8 cellular contexts compared by ENCODE assay signal in genomic region chr16:11256657-11257130, GRCh38. TPM values are rescaled to one million over a fixed set of nuclear protein-coding genes. Genes with fewer than 3 reads are reported as not detected.
DNase-seq lines count a peak whose midpoint lies in the region; TF ChIP-seq lines count a peak whose summit lies in the region.

No MANE protein-coding gene starts in this region.

- no peaks in the 10 kb centered on the region for H4K20me1 ChIP-seq in neural cell (ENCODE audit: insufficient read depth)

- TF ChIP-seq EP300 in neural cell (conservative IDR thresholded peaks at IDR 0.05; ENCODE audit: poor library complexity, severe bottlenecking): no peak

- no peaks in the 10 kb centered on the region for H3K79me2 ChIP-seq in neural cell (replicated peaks; ENCODE audit: insufficient read depth, low read length)

- peak overlapping the region; percentile 53 for H3K9ac ChIP-seq in neural cell (ENCODE audit: low read length)

- H3K9me3 ChIP-seq in neural cell (ENCODE audit: low read length): no peaks in the 10 kb centered on the region
- H3K9me3 ChIP-seq in vagina: no peaks in the 10 kb centered on the region

- no peaks in the 10 kb centered on the region for H3K9me3 Mint-ChIP-seq in IgD-negative memory B cell

- H3K9me2 ChIP-seq in neural cell (ENCODE audit: insufficient read depth, low read length): no peaks in the 10 kb centered on the region

- no peaks in the 10 kb centered on the region for H3K36me3 ChIP-seq in neural cell (ENCODE audit: insufficient read depth, low read length)
- no peaks in the 10 kb centered on the region for H3K36me3 ChIP-seq in vagina

- peaks cover 54% of the 10 kb centered on the region for H3K4me1 ChIP-seq in vagina

- H3K27me3 ChIP-seq in neural cell (ENCODE audit: insufficient read depth, low read depth, low read length): peaks cover 39% of the 10 kb centered on the region
- no peaks in the 10 kb centered on the region for H3K27me3 ChIP-seq in vagina

- H3K4me3 ChIP-seq in AG10803 (ENCODE audit: low read length): peak overlapping the region; percentile 77
- peak overlapping the region; percentile 79 for H3K4me3 ChIP-seq in fibroblast of the aortic adventitia (ENCODE audit: low read depth, low read length)
- peak overlapping the region; percentile 76 for H3K4me3 ChIP-seq in neural cell (ENCODE audit: low read length)
- H3K4me3 ChIP-seq in vagina: peak overlapping the region; percentile 62 to 97

- no peaks in the 10 kb centered on the region for H3K27me3 Mint-ChIP-seq in IgD-negative memory B cell

- peak overlapping the region; percentile 97 to 100 (median 100) for H3K4me3 Mint-ChIP-seq in IgD-negative memory B cell

- no peaks in the 10 kb centered on the region for H3F3A ChIP-seq in neural cell (ENCODE audit: insufficient read depth, low read length, poor library complexity, severe bottlenecking)

- peaks cover 34 to 52% (median 43%) of the 10 kb centered on the region in 3 donors for H3K4me1 Mint-ChIP-seq in IgD-negative memory B cell

- H3K27ac Mint-ChIP-seq in IgD-negative memory B cell: peak overlapping the region; percentile 96 to 98 (median 97)

- H3K4me2 ChIP-seq in neural cell (ENCODE audit: low read length): no peak overlapping the region

- peaks cover 3% of the 10 kb centered on the region for H3K36me3 Mint-ChIP-seq in IgD-negative memory B cell

- H2AFZ ChIP-seq in neural cell (ENCODE audit: low read depth, low read length): no peak overlapping the region

- intact Hi-C loops in vagina (cut with DNase I): loop anchor here (2.0 to 10.0 kb wide), 3 partner anchors 101 to 702 kb away; no protein-coding TSS in a partner anchor

- no peak for TF ChIP-seq RAD21 in neural cell (conservative IDR thresholded peaks at IDR 0.05)

- H3K27ac ChIP-seq in neural cell (ENCODE audit: low read length) (no peak overlapping the region), vagina (peak overlapping the region; percentile 99)

- DNase-seq in AG10803 (ENCODE audit: low read depth): peak; percentile 60
- peak; percentile 42 for DNase-seq in activated CD8-positive, alpha-beta memory T cell treated with anti-CD3 and anti-CD28 coated beads, Interleukin-2, amount 50 U/mL, for 4 hours
- DNase-seq in fibroblast of the aortic adventitia (ENCODE audit: low read depth): peak; percentile 39
- no peak for DNase-seq in vagina (ENCODE audit: extremely low spot score in 2 of 2)
- no peak for DNase-seq in SHP77 (lab: John Stamatoyannopoulos, UW)
- no peak for DNase-seq in activated gamma-delta T cell treated with Interleukin-2 at 50 U/mL for 16 hours

- TF ChIP-seq CTCF in AG10803 (conservative IDR thresholded peaks at IDR 0.05; ENCODE audit: low read length): no peak
- TF ChIP-seq CTCF in fibroblast of the aortic adventitia (IDR thresholded peaks at IDR 0.05; ENCODE audit: insufficient read depth, low read length): no peak
- no peak for TF ChIP-seq CTCF in neural cell (IDR thresholded peaks at IDR 0.05; ENCODE audit: poor library complexity, severe bottlenecking)
- no peak for TF ChIP-seq CTCF in vagina (IDR thresholded peaks at IDR 0.05)

- no peak for TF ChIP-seq POLR2A in vagina (IDR thresholded peaks at IDR 0.05)

TF ChIP-seq in neural cell, 6 proteins besides CTCF, POLR2A, EP300 and RAD21:
- no peak for TF ChIP-seq TAF1 (IDR thresholded peaks at IDR 0.05; ENCODE audit: low read depth)
- TF ChIP-seq SMC3 (conservative IDR thresholded peaks at IDR 0.05; ENCODE audit: poor library complexity): no peak
- TF ChIP-seq EZH2 (IDR thresholded peaks at IDR 0.05; ENCODE audit: borderline replicate concordance, insufficient read depth, low read length, poor library complexity, severe bottlenecking): no peak
- no peak for TF ChIP-seq MXI1 (conservative IDR thresholded peaks at IDR 0.05; ENCODE audit: poor library complexity, severe bottlenecking)
- no peak for TF ChIP-seq REST (IDR thresholded peaks at IDR 0.05; ENCODE audit: borderline replicate concordance)
- TF ChIP-seq POLR2AphosphoS5 (IDR thresholded peaks at IDR 0.05): no peak

RNA-seq across cellular contexts. Expression of gene SOCS1, which starts 0.7 kb away (rescaled TPM):
- polyA plus RNA-seq in IgD-negative memory B cell (39.1 TPM), neural cell (not detected in 2 replicates)
- total RNA-seq in fibroblast of the aortic adventitia (ENCODE audit: low replicate concordance) (3.3 and 5.6 TPM in 2 replicates), vagina (22.1 TPM)
- polyA minus RNA-seq in neural cell: 0.49 TPM in 1 of 2 replicates, not detected in the other

RNA-seq across cellular contexts. Expression of gene TNP2, which starts 12.4 kb away (rescaled TPM):
- polyA plus RNA-seq in IgD-negative memory B cell: not detected
- not detected in 2 replicates for total RNA-seq in fibroblast of the aortic adventitia (ENCODE audit: low replicate concordance)
- polyA plus RNA-seq in neural cell: not detected in 2 replicates
- polyA minus RNA-seq in neural cell: not detected in 2 replicates
- not detected for total RNA-seq in vagina

RNA-seq across cellular contexts. Expression of gene PRM3, which starts 16.7 kb away (rescaled TPM):
- not detected for polyA plus RNA-seq in IgD-negative memory B cell
- total RNA-seq in fibroblast of the aortic adventitia (ENCODE audit: low replicate concordance): not detected in 2 replicates
- not detected in 2 replicates for polyA plus RNA-seq in neural cell
- not detected in 2 replicates for polyA minus RNA-seq in neural cell
- not detected for total RNA-seq in vagina

RNA-seq across cellular contexts. Expression of gene PRM2, which starts 19.6 kb away (rescaled TPM):
- polyA plus RNA-seq in IgD-negative memory B cell (not detected), neural cell (not detected in 2 replicates)
- total RNA-seq in fibroblast of the aortic adventitia (ENCODE audit: low replicate concordance) (not detected in 2 replicates), vagina (not detected)
- not detected in 2 replicates for polyA minus RNA-seq in neural cell

RNA-seq across cellular contexts. Expression of gene PRM1, which starts 24.4 kb away (rescaled TPM):
- polyA plus RNA-seq in IgD-negative memory B cell (not detected), neural cell (not detected in 2 replicates)
- total RNA-seq in fibroblast of the aortic adventitia (ENCODE audit: low replicate concordance) (not detected in 2 replicates), vagina (not detected)
- polyA minus RNA-seq in neural cell: not detected in 2 replicates

Comparison
In these comparisons a context has a peak if more than half of its experiments do, and no peak if none do; other contexts are left out.
1. DNase-seq: peak in AG10803 (single experiment), activated CD8-positive, alpha-beta memory T cell treated with anti-CD3 and anti-CD28 coated beads, Interleukin-2, amount 50 U/mL, for 4 hours (single experiment) and fibroblast of the aortic adventitia (single experiment); none in vagina (0 of 2), SHP77 (0 of 2) and activated gamma-delta T cell treated with Interleukin-2 at 50 U/mL for 16 hours (single experiment).
2. Peak in every context shown above with its lines, with median percentiles within 50 percentile points of each other: H3K4me3 ChIP-seq.